ENCODE assay signal across 9 cellular contexts in the genomic region with DNA sequence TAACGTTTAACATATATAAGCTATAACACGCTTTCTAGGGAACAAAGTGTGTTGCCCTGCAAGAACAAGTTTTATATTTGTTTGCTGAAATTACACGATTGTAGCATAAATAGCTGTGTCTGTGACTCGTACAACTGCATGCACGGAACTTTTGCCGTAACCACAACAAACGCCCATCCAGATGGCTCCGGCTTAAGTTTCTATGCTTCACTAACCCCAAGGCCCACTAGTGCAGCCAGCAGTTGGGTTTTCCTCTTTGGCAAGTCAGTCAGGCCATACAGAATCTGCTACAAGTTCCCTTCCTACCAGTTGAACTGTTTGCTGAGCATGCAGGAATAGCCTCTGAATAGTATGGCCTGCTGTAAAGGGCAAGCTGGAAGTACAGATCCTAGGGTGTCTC. TPM values are rescaled to one million over a fixed set of nuclear protein-coding genes. Genes with fewer than 3 reads are reported as not detected.
DNase-seq lines count a peak whose midpoint lies in the region; ATAC-seq and TF ChIP-seq lines count a peak whose summit lies in the region.
"Had no signal": no experiment of that assay in that cellular context is flagged by ENCODE, and none has a peak within 500 bp of the region (broad histone marks: within the 10 kb centered on the region; RNA-seq: fewer than 3 reads in every experiment).

No MANE protein-coding gene starts in this region.

- peaks cover 34% of the 10 kb centered on the region for H3F3A ChIP-seq in neural progenitor cell (ENCODE audit: low read depth)

- in situ Hi-C loops in astrocyte of the cerebellum (cut with HindIII; ENCODE audit: low sequenced_read_pairs) = no loop called here

- peak overlapping the region; percentile 98 for H3K27ac Mint-ChIP-seq in neural progenitor cell

- H3K4me1 ChIP-seq in neural progenitor cell (peaks cover 60% of the 10 kb centered on the region), sigmoid colon (peaks cover 0 to 37% (median 32%) of the 10 kb centered on the region in 4 donors), left ventricle myocardium inferior (peaks cover 15% of the 10 kb centered on the region)

- peak; percentile 80 for DNase-seq in astrocyte of the cerebellum (ENCODE audit: low read depth)
- DNase-seq in neural progenitor cell (ENCODE audit: low spot score) = peak; percentile 77
- no peak for DNase-seq in sigmoid colon
- no peak for DNase-seq in left ventricle myocardium inferior
- no peak for DNase-seq in NCI-H128 (lab: John Stamatoyannopoulos, UW; ENCODE audit: unreplicated experiment)
- no peak for DNase-seq in activated gamma-delta T cell (lab: John Stamatoyannopoulos, UW)
- DNase-seq: SHP77 treated with DMSO at 0.1 percent for 48 hours had no signal

- H3K36me3 ChIP-seq in neural progenitor cell (peaks cover 6% of the 10 kb centered on the region), sigmoid colon (no peaks in the 10 kb centered on the region), left ventricle myocardium inferior (no peaks in the 10 kb centered on the region)

- no peak overlapping the region for H3K9ac ChIP-seq in neural progenitor cell

- H3K36me3 Mint-ChIP-seq in neural progenitor cell = peaks cover 45% of the 10 kb centered on the region

- H3K27me3 ChIP-seq in neural progenitor cell (no peaks in the 10 kb centered on the region), sigmoid colon (no peaks in the 10 kb centered on the region), left ventricle myocardium inferior (ENCODE audit: low read depth) (no peaks in the 10 kb centered on the region)

- ATAC-seq in GM18499 (IDR thresholded peaks at IDR 0.05; ENCODE audit: insufficient read depth, unreplicated experiment) = peak; percentile 59
- peak; percentile 49 for ATAC-seq in HG03064 (IDR thresholded peaks at IDR 0.05; ENCODE audit: low read depth, unreplicated experiment)

- H3K4me3 Mint-ChIP-seq in neural progenitor cell = peak overlapping the region; percentile 72

- intact Hi-C loops in sigmoid colon (cut with DNase I) (no loop called here), left ventricle myocardium inferior (cut with micrococcal nuclease) (no loop called here)

- 65 to 83% methylated on average over 8 of the region's 8 CpGs for WGBS in sigmoid colon, 2 donors

- peaks cover 5% of the 10 kb centered on the region for H3K27me3 Mint-ChIP-seq in neural progenitor cell (ENCODE audit: insufficient read depth, low read depth)

- no peak overlapping the region for H2AFZ ChIP-seq in neural progenitor cell (replicated peaks)

- H3K79me2 ChIP-seq in neural progenitor cell (ENCODE audit: low read depth) = peaks cover 81% of the 10 kb centered on the region

- H3K4me3 ChIP-seq in astrocyte of the cerebellum (ENCODE audit: low read depth, low read length) = no peak overlapping the region
- peak overlapping the region; percentile 26 for H3K4me3 ChIP-seq in neural progenitor cell
- H3K4me3 ChIP-seq in sigmoid colon = no peak overlapping the region
- no peak overlapping the region for H3K4me3 ChIP-seq in left ventricle myocardium inferior

- TF ChIP-seq POLR2A in sigmoid colon (IDR thresholded peaks at IDR 0.05) = no peak

- H3K4me1 Mint-ChIP-seq in neural progenitor cell = peaks cover 51% of the 10 kb centered on the region

- H3K9me3 ChIP-seq in neural progenitor cell (ENCODE audit: low read depth) = no peaks in the 10 kb centered on the region
- H3K9me3 ChIP-seq in sigmoid colon = no peaks in the 10 kb centered on the region
- no peaks in the 10 kb centered on the region for H3K9me3 ChIP-seq in left ventricle myocardium inferior (replicated peaks)

- TF ChIP-seq EP300 in sigmoid colon (IDR thresholded peaks at IDR 0.05) = no peak

- TF ChIP-seq CTCF in astrocyte of the cerebellum (IDR thresholded peaks at IDR 0.05; ENCODE audit: low read depth, low read length, missing control alignments) (no peak), neural progenitor cell (IDR thresholded peaks at IDR 0.05) (no peak), sigmoid colon (IDR thresholded peaks at IDR 0.05) (no peak), left ventricle myocardium inferior (IDR thresholded peaks at IDR 0.05; ENCODE audit: borderline replicate concordance) (no peak)

- H3K4me2 ChIP-seq in neural progenitor cell = peak overlapping the region; percentile 65

- H4K20me1 ChIP-seq in neural progenitor cell (ENCODE audit: low read depth) = peaks cover 10% of the 10 kb centered on the region

- H3K9me3 Mint-ChIP-seq in neural progenitor cell = peaks cover 14% of the 10 kb centered on the region

- H3K27ac ChIP-seq in neural progenitor cell = peak overlapping the region; percentile 96
- peak overlapping the region in 1 of 4 donors; percentile 28 for H3K27ac ChIP-seq in sigmoid colon
- H3K27ac ChIP-seq in left ventricle myocardium inferior (replicated peaks) = no peak overlapping the region

RNA-seq across cellular contexts. Expression of a gene that starts 12.1 kb away (rescaled TPM):
- total RNA-seq in neural progenitor cell (ENCODE audit: low replicate concordance) (353 and 405 TPM in 2 replicates), sigmoid colon (10 to 100 TPM; 12.3 to 46.2 (median 16.5) TPM), left ventricle myocardium inferior (22.8 TPM)
- 10 to 100 TPM in 1 of 3 donors, 1 to 10 TPM in 2; 3.2 to 25.2 (median 5.4) TPM for polyA plus RNA-seq in sigmoid colon

Comparison
In these comparisons a context has a peak if more than half of its experiments do, and no peak if none do; other contexts are left out.
1. DNase-seq: peak in astrocyte of the cerebellum (single experiment) and neural progenitor cell (single experiment); none in sigmoid colon (single experiment), left ventricle myocardium inferior (single experiment), NCI-H128 (single experiment) and activated gamma-delta T cell (single experiment).